ENCODE assay signal across 8 cellular contexts in the genomic region with DNA sequence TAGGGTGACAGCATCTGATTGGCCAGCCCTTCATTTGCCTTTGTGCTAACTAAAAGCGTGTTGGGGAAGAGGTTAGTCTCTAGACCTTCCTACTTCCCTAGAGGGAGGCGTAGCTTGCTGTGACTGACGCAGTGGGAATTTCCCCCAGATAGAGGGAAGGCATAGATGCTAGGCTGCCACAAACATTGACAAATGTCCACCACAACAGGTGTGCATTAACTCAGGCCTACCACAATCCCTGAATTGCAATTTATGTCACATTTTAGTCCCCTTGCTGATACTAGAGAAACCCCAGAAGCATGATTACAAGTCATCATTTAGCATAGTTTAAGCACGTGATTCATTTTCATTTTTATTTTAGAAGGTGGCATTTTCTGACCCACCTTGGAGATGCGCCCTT.
DNase-seq lines count a peak whose midpoint lies in the region; ATAC-seq and TF ChIP-seq lines count a peak whose summit lies in the region.

No MANE protein-coding gene starts in this region.

- CTCF ChIA-PET in CD4-positive, alpha-beta T cell (lab: Charles Lee), result no interaction called here

- H2AFZ ChIP-seq in MM.1S (ENCODE audit: low read length), result peak overlapping the region; percentile 65

- no peaks in the 10 kb centered on the region for H3K36me3 Mint-ChIP-seq in stimulated activated effector memory CD8-positive, alpha-beta T cell treated with anti-CD3 and anti-CD28 coated beads, Interleukin-12 subunit alpha, Interleukin-12 subunit beta, amount 100 ng/mL, for 72 hours
- H3K36me3 Mint-ChIP-seq in CD4-positive, alpha-beta T cell (ENCODE audit: low read depth), result no peaks in the 10 kb centered on the region

- peak; percentile 65 to 69 for ATAC-seq in activated CD4-positive, CD25-positive, alpha-beta regulatory T cell treated with anti-CD3 and anti-CD28 coated beads, Interleukin-2, amount 50 U/mL, for 24 hours
- peak; percentile 87 for ATAC-seq in HG02759 (IDR thresholded peaks at IDR 0.05; ENCODE audit: unreplicated experiment)
- no peak for ATAC-seq in stimulated activated effector memory CD8-positive, alpha-beta T cell treated with anti-CD3 and anti-CD28 coated beads, Interleukin-12 subunit alpha, Interleukin-12 subunit beta, amount 100 ng/mL, for 72 hours
- ATAC-seq in CD4-positive, alpha-beta T cell (ENCODE audit: poor library complexity), result no peak

- TF ChIP-seq CTCF in MM.1S (IDR thresholded peaks at IDR 0.05; ENCODE audit: low read length), result no peak
- no peak for TF ChIP-seq CTCF in CD4-positive, alpha-beta T cell (IDR thresholded peaks at IDR 0.05)

- peak overlapping the region; percentile 35 for H3K27ac Mint-ChIP-seq in stimulated activated effector memory CD8-positive, alpha-beta T cell treated with anti-CD3 and anti-CD28 coated beads, Interleukin-12 subunit alpha, Interleukin-12 subunit beta, amount 100 ng/mL, for 72 hours
- H3K27ac Mint-ChIP-seq in CD4-positive, alpha-beta T cell, result no peak overlapping the region

- H4K20me1 ChIP-seq in MM.1S (ENCODE audit: insufficient read depth, low read length), result no peaks in the 10 kb centered on the region

- H3K9me3 Mint-ChIP-seq in stimulated activated effector memory CD8-positive, alpha-beta T cell treated with anti-CD3 and anti-CD28 coated beads, Interleukin-12 subunit alpha, Interleukin-12 subunit beta, amount 100 ng/mL, for 72 hours, result no peaks in the 10 kb centered on the region
- H3K9me3 Mint-ChIP-seq in CD4-positive, alpha-beta T cell, result peaks cover 2% of the 10 kb centered on the region

- intact Hi-C loops in CD4-positive, alpha-beta T cell (cut with DNase I, micrococcal nuclease), result no loop called here

- H3K4me3 Mint-ChIP-seq in stimulated activated effector memory CD8-positive, alpha-beta T cell treated with anti-CD3 and anti-CD28 coated beads, Interleukin-12 subunit alpha, Interleukin-12 subunit beta, amount 100 ng/mL, for 72 hours, result no peak overlapping the region
- H3K4me3 Mint-ChIP-seq in CD4-positive, alpha-beta T cell, result no peak overlapping the region

- peaks cover 4% of the 10 kb centered on the region for H3K27me3 Mint-ChIP-seq in CD4-positive, alpha-beta T cell

- H3K79me2 ChIP-seq in MM.1S (ENCODE audit: low read length), result no peaks in the 10 kb centered on the region

- H3K27me3 ChIP-seq in MM.1S (replicated peaks; ENCODE audit: insufficient read depth, low read length), result no peaks in the 10 kb centered on the region
- no peaks in the 10 kb centered on the region for H3K27me3 ChIP-seq in CD4-positive, alpha-beta T cell (ENCODE audit: control insufficient read depth, insufficient read depth, low read length)

- peaks cover 20% of the 10 kb centered on the region for H3K4me1 Mint-ChIP-seq in stimulated activated effector memory CD8-positive, alpha-beta T cell treated with anti-CD3 and anti-CD28 coated beads, Interleukin-12 subunit alpha, Interleukin-12 subunit beta, amount 100 ng/mL, for 72 hours
- H3K4me1 Mint-ChIP-seq in CD4-positive, alpha-beta T cell (ENCODE audit: low read depth), result peaks cover 8% of the 10 kb centered on the region

- peaks cover 31% of the 10 kb centered on the region for H3K4me1 ChIP-seq in MM.1S (ENCODE audit: low read length)

- peak overlapping the region; percentile 66 for H3K9ac ChIP-seq in MM.1S (ENCODE audit: low read length)

- DNase-seq in activated CD4-positive, CD25-positive, alpha-beta regulatory T cell (lab: John Stamatoyannopoulos, UW), result no peak
- peak; percentile 71 for DNase-seq in MM.1S
- DNase-seq in stimulated activated effector memory CD8-positive, alpha-beta T cell treated with anti-CD3 and anti-CD28 coated beads, Interleukin-12 subunit alpha, Interleukin-12 subunit beta, amount 100 ng/mL, for 72 hours (ENCODE audit: low spot score in 2 of 2), result no peak
- no peak for DNase-seq in CD4-positive, alpha-beta T cell
- no peak for DNase-seq in SHP77 (lab: John Stamatoyannopoulos, UW)
- DNase-seq in UCSD-AML1 (lab: John Stamatoyannopoulos, UW; ENCODE audit: unreplicated experiment), result no peak

- peak overlapping the region; percentile 83 for H3K27ac ChIP-seq in MM.1S (ENCODE audit: low read length)
- no peak overlapping the region for H3K27ac ChIP-seq in CD4-positive, alpha-beta T cell (ENCODE audit: low read depth, low read length)

- peaks cover 24% of the 10 kb centered on the region for H3F3A ChIP-seq in MM.1S (ENCODE audit: insufficient read depth, low read length)

- H3K4me2 ChIP-seq in MM.1S (ENCODE audit: low read depth, low read length), result peak overlapping the region; percentile 53; the same call in 1 of the 2 replicates

- no peak overlapping the region for H3K4me3 ChIP-seq in MM.1S (ENCODE audit: low read length)

- no peaks in the 10 kb centered on the region for H3K9me2 ChIP-seq in MM.1S (replicated peaks; ENCODE audit: insufficient read depth, low read length)

- H3K9me3 ChIP-seq in MM.1S (replicated peaks; ENCODE audit: insufficient read depth, low read length), result no peaks in the 10 kb centered on the region
- no peaks in the 10 kb centered on the region for H3K9me3 ChIP-seq in CD4-positive, alpha-beta T cell (ENCODE audit: control insufficient read depth, low read length)

- no peaks in the 10 kb centered on the region for H3K36me3 ChIP-seq in MM.1S (replicated peaks; ENCODE audit: insufficient read depth, low read length)

- POLR2A ChIA-PET in CD4-positive, alpha-beta T cell (lab: Charles Lee), result no interaction called here

Comparison
In these comparisons a context has a peak if more than half of its experiments do, and no peak if none do; other contexts are left out.
1. ATAC-seq: peak in activated CD4-positive, CD25-positive, alpha-beta regulatory T cell treated with anti-CD3 and anti-CD28 coated beads, Interleukin-2, amount 50 U/mL, for 24 hours (2 of 2) and HG02759 (single experiment); none in stimulated activated effector memory CD8-positive, alpha-beta T cell treated with anti-CD3 and anti-CD28 coated beads, Interleukin-12 subunit alpha, Interleukin-12 subunit beta, amount 100 ng/mL, for 72 hours (single experiment) and CD4-positive, alpha-beta T cell (single experiment).